ENCODE assay signal across 13 cellular contexts in the genomic region with DNA sequence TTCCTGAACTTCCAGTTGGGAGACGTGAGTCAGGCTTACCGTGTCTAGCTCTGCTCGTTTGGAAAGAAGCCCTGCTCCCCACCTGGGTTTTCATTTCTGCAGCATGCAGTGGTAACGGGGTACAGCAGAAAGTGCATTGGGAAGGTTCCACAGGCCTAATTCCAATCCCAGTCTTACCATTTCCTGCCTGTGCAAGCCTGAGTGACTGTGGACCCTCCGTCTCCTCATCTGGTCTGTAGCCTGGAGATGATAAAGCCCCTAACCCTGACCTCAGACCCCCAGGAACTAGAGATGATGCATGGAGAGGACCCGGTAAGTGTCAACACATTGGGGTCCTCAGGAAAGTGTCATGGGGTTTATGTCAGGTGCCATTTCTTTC. TPM values are rescaled to one million over a fixed set of nuclear protein-coding genes. Genes with fewer than 3 reads are reported as not detected.
A peak's percentile ranks its signal among the peaks of the same experiment; 100 is the strongest.
DNase-seq lines count a peak whose midpoint lies in the region; ATAC-seq, FAIRE-seq and TF ChIP-seq lines count a peak whose summit lies in the region.
"Had no signal": no experiment of that assay in that cellular context is flagged by ENCODE, and none has a peak within 500 bp of the region (broad histone marks: within the 10 kb centered on the region; RNA-seq: fewer than 3 reads in every experiment).

No MANE protein-coding gene starts in this region.

- H3K4me1 Mint-ChIP-seq in activated T-cell treated with anti-CD3 and anti-CD28 coated beads, Interleukin-2, amount 50 U/mL, for 4 hours (ENCODE audit: low read depth): peaks cover 72% of the 10 kb centered on the region
- H3K4me1 Mint-ChIP-seq in stimulated activated naive CD8-positive, alpha-beta T cell treated with anti-CD3 and anti-CD28 coated beads, Interleukin-15, amount 100 ng/mL, for 72 hours: peaks cover 73% of the 10 kb centered on the region

- no peak for TF ChIP-seq CTCF in kidney (IDR thresholded peaks at IDR 0.05; ENCODE audit: borderline replicate concordance, extremely low read depth, insufficient read depth)

- H3K4me1 ChIP-seq in kidney (ENCODE audit: control insufficient read depth in 1 of 2, insufficient read depth in 1 of 2, low read depth in 1 of 2, low read length in 2 of 2): peaks cover 4 to 5% of the 10 kb centered on the region in 2 donors
- H3K4me1 ChIP-seq: vagina had no signal

- FAIRE-seq in kidney (lab: Jason Lieb, UNC): no peak

- H3K9ac ChIP-seq in kidney (ENCODE audit: low read length in 2 of 2): no peak overlapping the region

- intact Hi-C loops in kidney (cut with DNase I) (no loop called here), sciatic nerve (cut with DNase I) (loop anchor here (5.0 kb wide), 1 partner anchor 1789 kb away; no protein-coding TSS in a partner anchor)

- no peak for ATAC-seq in activated T-cell treated with anti-CD3 and anti-CD28 coated beads, Interleukin-2, amount 50 U/mL, for 4 hours
- ATAC-seq in stimulated activated naive CD8-positive, alpha-beta T cell treated with anti-CD3 and anti-CD28 coated beads, Interleukin-15, amount 100 ng/mL, for 72 hours: no peak
- ATAC-seq in sciatic nerve: no peak
- ATAC-seq: natural killer cell treated with Interleukin-12 subunit alpha and Interleukin-12 subunit beta and Interleukin-15 and Interleukin-18, amount 100 ng/mL, for 72 hours had no signal

- H3K36me3 ChIP-seq in kidney (ENCODE audit: control insufficient read depth in 1 of 2, insufficient read depth in 2 of 2, low read length in 2 of 2): no peaks in the 10 kb centered on the region
- H3K36me3 ChIP-seq: vagina had no signal

- H3K9me3 ChIP-seq in kidney (ENCODE audit: control insufficient read depth in 1 of 2, low read length in 2 of 2): no peaks in the 10 kb centered on the region
- H3K9me3 ChIP-seq: vagina had no signal

- H3K4me3 Mint-ChIP-seq in activated T-cell treated with anti-CD3 and anti-CD28 coated beads, Interleukin-2, amount 50 U/mL, for 4 hours: peak overlapping the region; percentile 55
- H3K4me3 Mint-ChIP-seq in stimulated activated naive CD8-positive, alpha-beta T cell treated with anti-CD3 and anti-CD28 coated beads, Interleukin-15, amount 100 ng/mL, for 72 hours: peak overlapping the region; percentile 70 to 73

- H3K27me3 Mint-ChIP-seq in activated T-cell treated with anti-CD3 and anti-CD28 coated beads, Interleukin-2, amount 50 U/mL, for 4 hours (ENCODE audit: low read depth): no peaks in the 10 kb centered on the region
- no peaks in the 10 kb centered on the region for H3K27me3 Mint-ChIP-seq in stimulated activated naive CD8-positive, alpha-beta T cell treated with anti-CD3 and anti-CD28 coated beads, Interleukin-15, amount 100 ng/mL, for 72 hours

- peak; percentile 51 for DNase-seq in activated CD8-positive, alpha-beta memory T cell treated with anti-CD3 and anti-CD28 coated beads, Interleukin-2, amount 50 U/mL, for 48 hours
- DNase-seq in activated CD8-positive, alpha-beta memory T cell treated with anti-CD3 and anti-CD28 coated beads for 24 hours: no peak
- no peak for DNase-seq in activated T-cell treated with anti-CD3 and anti-CD28 coated beads, Interleukin-2, amount 50 U/mL, for 4 hours
- DNase-seq in kidney (no peak), sciatic nerve (ENCODE audit: low spot score) (no peak), DMS53 treated with DMSO at 0.1 percent for 48 hours (lab: John Stamatoyannopoulos, UW; ENCODE audit: unreplicated experiment) (no peak), T-helper 9 cell (no peak)
- no peak for DNase-seq in stimulated activated naive CD8-positive, alpha-beta T cell treated with anti-CD3 and anti-CD28 coated beads, Interleukin-15, amount 100 ng/mL, for 72 hours
- DNase-seq: ACHN, NCI-H187 had no signal

- no peaks in the 10 kb centered on the region for H3K36me3 Mint-ChIP-seq in activated T-cell treated with anti-CD3 and anti-CD28 coated beads, Interleukin-2, amount 50 U/mL, for 4 hours (ENCODE audit: insufficient read depth)

- H3K27ac Mint-ChIP-seq in stimulated activated naive CD8-positive, alpha-beta T cell treated with anti-CD3 and anti-CD28 coated beads, Interleukin-15, amount 100 ng/mL, for 72 hours: peak overlapping the region; percentile 92 to 94

- no peak overlapping the region for H3K4me3 ChIP-seq in kidney (ENCODE audit: low read length in 2 of 2)
- H3K4me3 ChIP-seq: vagina had no signal

- H3K27ac ChIP-seq in kidney (ENCODE audit: low read depth in 2 of 2, low read length in 2 of 2): peak overlapping the region; percentile 81 to 82
- H3K27ac ChIP-seq: vagina had no signal

- H3K9me3 Mint-ChIP-seq in activated T-cell treated with anti-CD3 and anti-CD28 coated beads, Interleukin-2, amount 50 U/mL, for 4 hours: no peaks in the 10 kb centered on the region
- peaks cover 6 to 7% of the 10 kb centered on the region in 2 donors for H3K9me3 Mint-ChIP-seq in stimulated activated naive CD8-positive, alpha-beta T cell treated with anti-CD3 and anti-CD28 coated beads, Interleukin-15, amount 100 ng/mL, for 72 hours

RNA-seq across cellular contexts. Expression of a gene that starts 5.8 kb away (rescaled TPM):
- total RNA-seq in activated T-cell treated with anti-CD3 and anti-CD28 coated beads, Interleukin-2, amount 50 U/mL, for 4 hours: 100 to 1,000 TPM; 155 to 172 (median 164) TPM
- total RNA-seq in kidney: 42.0 TPM
- 16.2 TPM for polyA plus RNA-seq in kidney (ENCODE audit: insufficient read depth, low read depth, low replicate concordance)
- total RNA-seq in sciatic nerve: 20.3 TPM

RNA-seq across cellular contexts. Expression of a gene that starts 40.6 kb away (rescaled TPM):
- 1 to 10 TPM; 1.2 to 2.5 (median 1.8) TPM for total RNA-seq in activated T-cell treated with anti-CD3 and anti-CD28 coated beads, Interleukin-2, amount 50 U/mL, for 4 hours
- total RNA-seq in kidney: 2.1 TPM
- polyA plus RNA-seq in kidney (ENCODE audit: insufficient read depth, low read depth, low replicate concordance): 1.3 TPM
- total RNA-seq in sciatic nerve: 15.0 TPM
- total RNA-seq: MCF 10A had no signal
